In the genomic region with DNA sequence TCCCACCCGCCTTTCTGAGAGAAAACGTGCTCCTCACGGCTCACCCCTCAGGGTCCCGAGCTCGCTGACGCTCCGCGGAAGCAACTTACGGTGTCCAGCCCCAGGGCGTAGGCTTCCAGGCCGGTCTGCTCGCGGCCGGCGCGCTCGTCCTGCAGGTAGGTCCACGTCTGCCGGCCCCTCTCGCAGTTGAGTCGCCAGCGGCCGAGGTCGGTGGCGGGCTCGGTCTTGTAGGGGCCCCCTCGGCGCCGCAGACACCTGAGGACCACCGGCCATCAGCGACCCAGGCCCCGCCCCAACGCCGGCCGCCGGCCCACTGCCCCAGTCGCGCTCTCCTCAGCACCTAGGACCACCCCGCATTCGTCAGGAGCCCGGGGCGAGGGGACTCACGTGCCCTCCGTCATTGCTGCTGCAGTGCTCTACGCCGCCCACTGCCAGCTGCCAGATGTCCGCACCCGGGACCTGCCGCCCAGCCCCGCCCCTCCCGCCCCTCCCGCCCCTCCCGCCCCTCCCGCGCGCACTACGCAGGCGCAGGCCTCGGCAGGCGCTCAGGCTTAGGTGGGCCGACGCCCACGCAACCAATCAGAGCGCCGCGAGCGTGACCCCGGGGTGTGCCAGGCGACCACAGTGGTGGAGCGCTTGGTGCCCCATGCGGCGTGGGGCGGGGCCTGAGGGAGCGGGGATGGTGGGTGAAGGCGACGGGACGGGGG, we compare ENCODE assay signal across 1 cellular context.
TF ChIP-seq lines count a peak whose summit lies in the region.

A gene (minus strand): TSS at position 430 of the 707 bp plus-strand sequence. CDS start 29 bp downstream, at position 401.

TF ChIP-seq in H1, 55 proteins besides CTCF, POLR2A, EP300 and RAD21:
- TF ChIP-seq BRCA1 (IDR thresholded peaks at IDR 0.05; ENCODE audit: low read depth, low read length) = no peak
- no peak for TF ChIP-seq CHD1 (IDR thresholded peaks at IDR 0.05; ENCODE audit: low read depth, low read length)
- TF ChIP-seq NANOG (IDR thresholded peaks at IDR 0.05; ENCODE audit: insufficient read depth, low read depth, low read length, poor library complexity, severe bottlenecking) = no peak
- TF ChIP-seq, protein P1, sequence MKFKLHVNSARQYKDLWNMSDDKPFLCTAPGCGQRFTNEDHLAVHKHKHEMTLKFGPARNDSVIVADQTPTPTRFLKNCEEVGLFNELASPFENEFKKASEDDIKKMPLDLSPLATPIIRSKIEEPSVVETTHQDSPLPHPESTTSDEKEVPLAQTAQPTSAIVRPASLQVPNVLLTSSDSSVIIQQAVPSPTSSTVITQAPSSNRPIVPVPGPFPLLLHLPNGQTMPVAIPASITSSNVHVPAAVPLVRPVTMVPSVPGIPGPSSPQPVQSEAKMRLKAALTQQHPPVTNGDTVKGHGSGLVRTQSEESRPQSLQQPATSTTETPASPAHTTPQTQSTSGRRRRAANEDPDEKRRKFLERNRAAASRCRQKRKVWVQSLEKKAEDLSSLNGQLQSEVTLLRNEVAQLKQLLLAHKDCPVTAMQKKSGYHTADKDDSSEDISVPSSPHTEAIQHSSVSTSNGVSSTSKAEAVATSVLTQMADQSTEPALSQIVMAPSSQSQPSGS (IDR thresholded peaks at IDR 0.05; ENCODE audit: low read length) = no peak
- no peak for TF ChIP-seq SIX5 (IDR thresholded peaks at IDR 0.05; ENCODE audit: low read depth, low read length)
- TF ChIP-seq, protein P2, sequence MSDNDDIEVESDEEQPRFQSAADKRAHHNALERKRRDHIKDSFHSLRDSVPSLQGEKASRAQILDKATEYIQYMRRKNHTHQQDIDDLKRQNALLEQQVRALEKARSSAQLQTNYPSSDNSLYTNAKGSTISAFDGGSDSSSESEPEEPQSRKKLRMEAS (IDR thresholded peaks at IDR 0.05) = peak; percentile 78
- TF ChIP-seq SAP30 (IDR thresholded peaks at IDR 0.05; ENCODE audit: insufficient read depth, insufficient replicate concordance, low read length) = no peak
- TF ChIP-seq, protein P3, sequence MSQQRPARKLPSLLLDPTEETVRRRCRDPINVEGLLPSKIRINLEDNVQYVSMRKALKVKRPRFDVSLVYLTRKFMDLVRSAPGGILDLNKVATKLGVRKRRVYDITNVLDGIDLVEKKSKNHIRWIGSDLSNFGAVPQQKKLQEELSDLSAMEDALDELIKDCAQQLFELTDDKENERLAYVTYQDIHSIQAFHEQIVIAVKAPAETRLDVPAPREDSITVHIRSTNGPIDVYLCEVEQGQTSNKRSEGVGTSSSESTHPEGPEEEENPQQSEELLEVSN (IDR thresholded peaks at IDR 0.05) = peak; percentile 83
- TF ChIP-seq GABPA (IDR thresholded peaks at IDR 0.05; ENCODE audit: borderline replicate concordance, insufficient read depth, low read length) = no peak
- 0 out of 2 replicates have a peak, but pooled peaks have one; percentile 9 for TF ChIP-seq BACH1 (IDR thresholded peaks at IDR 0.05; ENCODE audit: low read length)
- peak; percentile 59 for TF ChIP-seq PHF8 (conservative IDR thresholded peaks at IDR 0.05; ENCODE audit: low read depth, low read length)
- TF ChIP-seq JUND (IDR thresholded peaks at IDR 0.05; ENCODE audit: low read length) = no peak
- no peak for TF ChIP-seq RXRA (IDR thresholded peaks at IDR 0.05; ENCODE audit: insufficient read depth, low read depth, low read length)
- no peak for TF ChIP-seq YY1 (IDR thresholded peaks at IDR 0.05; ENCODE audit: low read depth, low read length)
- TF ChIP-seq SP2 (IDR thresholded peaks at IDR 0.05; ENCODE audit: low read length) = no peak
- no peak for TF ChIP-seq FOSL1 (IDR thresholded peaks at IDR 0.05; ENCODE audit: insufficient read depth, low read depth, low read length)
- peak; percentile 94 for TF ChIP-seq KDM4A (IDR thresholded peaks at IDR 0.05; ENCODE audit: low read depth, low read length, severe bottlenecking)
- TF ChIP-seq SIN3A (conservative IDR thresholded peaks at IDR 0.05 in 1 of 2, IDR thresholded peaks at IDR 0.05 in 1 of 2; ENCODE audit: low read depth in 1 of 2, low read length in 2 of 2) = peak; percentile 73 to 80; a peak in 2 of 4 replicates
- no peak for TF ChIP-seq RFX5 (IDR thresholded peaks at IDR 0.05; ENCODE audit: borderline replicate concordance, low read depth, low read length)
- no peak for TF ChIP-seq SIRT6 (IDR thresholded peaks at IDR 0.05; ENCODE audit: low read length)
- TF ChIP-seq SRF (IDR thresholded peaks at IDR 0.05; ENCODE audit: low read depth, low read length) = no peak
- TF ChIP-seq CBX8 (IDR thresholded peaks at IDR 0.05; ENCODE audit: borderline replicate concordance, low read depth, low read length) = no peak
- TF ChIP-seq, protein P4, sequence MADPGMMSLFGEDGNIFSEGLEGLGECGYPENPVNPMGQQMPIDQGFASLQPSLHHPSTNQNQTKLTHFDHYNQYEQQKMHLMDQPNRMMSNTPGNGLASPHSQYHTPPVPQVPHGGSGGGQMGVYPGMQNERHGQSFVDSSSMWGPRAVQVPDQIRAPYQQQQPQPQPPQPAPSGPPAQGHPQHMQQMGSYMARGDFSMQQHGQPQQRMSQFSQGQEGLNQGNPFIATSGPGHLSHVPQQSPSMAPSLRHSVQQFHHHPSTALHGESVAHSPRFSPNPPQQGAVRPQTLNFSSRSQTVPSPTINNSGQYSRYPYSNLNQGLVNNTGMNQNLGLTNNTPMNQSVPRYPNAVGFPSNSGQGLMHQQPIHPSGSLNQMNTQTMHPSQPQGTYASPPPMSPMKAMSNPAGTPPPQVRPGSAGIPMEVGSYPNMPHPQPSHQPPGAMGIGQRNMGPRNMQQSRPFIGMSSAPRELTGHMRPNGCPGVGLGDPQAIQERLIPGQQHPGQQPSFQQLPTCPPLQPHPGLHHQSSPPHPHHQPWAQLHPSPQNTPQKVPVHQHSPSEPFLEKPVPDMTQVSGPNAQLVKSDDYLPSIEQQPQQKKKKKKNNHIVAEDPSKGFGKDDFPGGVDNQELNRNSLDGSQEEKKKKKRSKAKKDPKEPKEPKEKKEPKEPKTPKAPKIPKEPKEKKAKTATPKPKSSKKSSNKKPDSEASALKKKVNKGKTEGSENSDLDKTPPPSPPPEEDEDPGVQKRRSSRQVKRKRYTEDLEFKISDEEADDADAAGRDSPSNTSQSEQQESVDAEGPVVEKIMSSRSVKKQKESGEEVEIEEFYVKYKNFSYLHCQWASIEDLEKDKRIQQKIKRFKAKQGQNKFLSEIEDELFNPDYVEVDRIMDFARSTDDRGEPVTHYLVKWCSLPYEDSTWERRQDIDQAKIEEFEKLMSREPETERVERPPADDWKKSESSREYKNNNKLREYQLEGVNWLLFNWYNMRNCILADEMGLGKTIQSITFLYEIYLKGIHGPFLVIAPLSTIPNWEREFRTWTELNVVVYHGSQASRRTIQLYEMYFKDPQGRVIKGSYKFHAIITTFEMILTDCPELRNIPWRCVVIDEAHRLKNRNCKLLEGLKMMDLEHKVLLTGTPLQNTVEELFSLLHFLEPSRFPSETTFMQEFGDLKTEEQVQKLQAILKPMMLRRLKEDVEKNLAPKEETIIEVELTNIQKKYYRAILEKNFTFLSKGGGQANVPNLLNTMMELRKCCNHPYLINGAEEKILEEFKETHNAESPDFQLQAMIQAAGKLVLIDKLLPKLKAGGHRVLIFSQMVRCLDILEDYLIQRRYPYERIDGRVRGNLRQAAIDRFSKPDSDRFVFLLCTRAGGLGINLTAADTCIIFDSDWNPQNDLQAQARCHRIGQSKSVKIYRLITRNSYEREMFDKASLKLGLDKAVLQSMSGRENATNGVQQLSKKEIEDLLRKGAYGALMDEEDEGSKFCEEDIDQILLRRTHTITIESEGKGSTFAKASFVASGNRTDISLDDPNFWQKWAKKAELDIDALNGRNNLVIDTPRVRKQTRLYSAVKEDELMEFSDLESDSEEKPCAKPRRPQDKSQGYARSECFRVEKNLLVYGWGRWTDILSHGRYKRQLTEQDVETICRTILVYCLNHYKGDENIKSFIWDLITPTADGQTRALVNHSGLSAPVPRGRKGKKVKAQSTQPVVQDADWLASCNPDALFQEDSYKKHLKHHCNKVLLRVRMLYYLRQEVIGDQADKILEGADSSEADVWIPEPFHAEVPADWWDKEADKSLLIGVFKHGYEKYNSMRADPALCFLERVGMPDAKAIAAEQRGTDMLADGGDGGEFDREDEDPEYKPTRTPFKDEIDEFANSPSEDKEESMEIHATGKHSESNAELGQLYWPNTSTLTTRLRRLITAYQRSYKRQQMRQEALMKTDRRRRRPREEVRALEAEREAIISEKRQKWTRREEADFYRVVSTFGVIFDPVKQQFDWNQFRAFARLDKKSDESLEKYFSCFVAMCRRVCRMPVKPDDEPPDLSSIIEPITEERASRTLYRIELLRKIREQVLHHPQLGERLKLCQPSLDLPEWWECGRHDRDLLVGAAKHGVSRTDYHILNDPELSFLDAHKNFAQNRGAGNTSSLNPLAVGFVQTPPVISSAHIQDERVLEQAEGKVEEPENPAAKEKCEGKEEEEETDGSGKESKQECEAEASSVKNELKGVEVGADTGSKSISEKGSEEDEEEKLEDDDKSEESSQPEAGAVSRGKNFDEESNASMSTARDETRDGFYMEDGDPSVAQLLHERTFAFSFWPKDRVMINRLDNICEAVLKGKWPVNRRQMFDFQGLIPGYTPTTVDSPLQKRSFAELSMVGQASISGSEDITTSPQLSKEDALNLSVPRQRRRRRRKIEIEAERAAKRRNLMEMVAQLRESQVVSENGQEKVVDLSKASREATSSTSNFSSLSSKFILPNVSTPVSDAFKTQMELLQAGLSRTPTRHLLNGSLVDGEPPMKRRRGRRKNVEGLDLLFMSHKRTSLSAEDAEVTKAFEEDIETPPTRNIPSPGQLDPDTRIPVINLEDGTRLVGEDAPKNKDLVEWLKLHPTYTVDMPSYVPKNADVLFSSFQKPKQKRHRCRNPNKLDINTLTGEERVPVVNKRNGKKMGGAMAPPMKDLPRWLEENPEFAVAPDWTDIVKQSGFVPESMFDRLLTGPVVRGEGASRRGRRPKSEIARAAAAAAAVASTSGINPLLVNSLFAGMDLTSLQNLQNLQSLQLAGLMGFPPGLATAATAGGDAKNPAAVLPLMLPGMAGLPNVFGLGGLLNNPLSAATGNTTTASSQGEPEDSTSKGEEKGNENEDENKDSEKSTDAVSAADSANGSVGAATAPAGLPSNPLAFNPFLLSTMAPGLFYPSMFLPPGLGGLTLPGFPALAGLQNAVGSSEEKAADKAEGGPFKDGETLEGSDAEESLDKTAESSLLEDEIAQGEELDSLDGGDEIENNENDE (IDR thresholded peaks at IDR 0.05; ENCODE audit: insufficient replicate concordance, low read length) = no peak
- peak; percentile 97 for TF ChIP-seq EGR1 (IDR thresholded peaks at IDR 0.05; ENCODE audit: borderline replicate concordance, low read depth, low read length)
- no peak for TF ChIP-seq GTF2F1 (IDR thresholded peaks at IDR 0.05; ENCODE audit: borderline replicate concordance, low read depth, low read length)
- no peak for TF ChIP-seq EZH2 (IDR thresholded peaks at IDR 0.05; ENCODE audit: low read depth, low read length, severe bottlenecking)
- peak; percentile 79; the same call in 1 of the 2 replicates for TF ChIP-seq POLR2AphosphoS5 (IDR thresholded peaks at IDR 0.05; ENCODE audit: low read depth, low read length)
- TF ChIP-seq SP1 (IDR thresholded peaks at IDR 0.05; ENCODE audit: low read depth, low read length) = peak; percentile 32
- TF ChIP-seq CHD2 (IDR thresholded peaks at IDR 0.05; ENCODE audit: low read length) = no peak
- TF ChIP-seq CTBP2 (IDR thresholded peaks at IDR 0.05; ENCODE audit: borderline replicate concordance, insufficient read depth, insufficient read length, low read length) = no peak
- TF ChIP-seq ZNF274 (IDR thresholded peaks at IDR 0.05; ENCODE audit: borderline replicate concordance, extremely low read depth, low read length) = no peak
- TF ChIP-seq TAF1 (IDR thresholded peaks at IDR 0.05; ENCODE audit: low read depth, low read length) = peak; percentile 70
- TF ChIP-seq TBP (IDR thresholded peaks at IDR 0.05; ENCODE audit: low read depth, low read length) = no peak
- TF ChIP-seq TEAD4 (IDR thresholded peaks at IDR 0.05; ENCODE audit: low read depth, low read length) = no peak
- 0 out of 2 replicates have a peak, but pooled peaks have one; percentile 24 for TF ChIP-seq TCF12 (IDR thresholded peaks at IDR 0.05; ENCODE audit: low read depth, low read length)
- peak; percentile 57 for TF ChIP-seq NRF1 (IDR thresholded peaks at IDR 0.05; ENCODE audit: low read depth, low read length)
- peak; percentile 52; the same call in 1 of the 2 replicates for TF ChIP-seq CREB1 (IDR thresholded peaks at IDR 0.05)
- TF ChIP-seq SUZ12 (IDR thresholded peaks at IDR 0.05; ENCODE audit: low read length) = no peak
